Comparison of ENCODE assay signal across 1 cellular context in the genomic region with DNA sequence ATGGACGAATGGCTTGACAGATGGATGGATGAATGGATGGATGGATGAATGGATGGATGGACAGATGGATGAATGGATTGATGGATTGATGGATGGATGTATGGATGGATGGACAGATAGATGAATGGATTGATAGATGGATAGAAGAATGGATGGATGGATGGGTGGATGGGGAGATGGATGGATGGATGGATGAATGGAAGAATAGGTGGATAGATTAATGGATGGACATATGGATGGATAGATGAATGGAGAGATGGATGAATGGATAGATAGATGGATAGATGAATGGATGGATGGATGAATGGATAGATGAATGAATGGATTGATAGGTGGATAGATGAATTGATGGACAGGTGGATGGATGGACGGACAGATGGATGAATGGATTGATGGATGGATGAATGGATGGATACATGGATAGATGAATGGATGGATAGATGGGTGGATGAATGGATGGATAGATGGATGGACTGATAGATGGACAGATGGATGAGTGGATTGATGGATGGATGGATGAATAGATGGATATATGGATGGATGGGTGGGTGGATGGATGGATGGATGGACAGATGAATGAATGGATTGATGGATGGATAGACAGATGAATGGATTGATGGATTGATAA.
TF ChIP-seq lines count a peak whose summit lies in the region.

No MANE protein-coding gene starts in this region.

TF ChIP-seq in HepG2, 621 proteins besides CTCF, POLR2A, EP300 and RAD21 (continued from another document):
- TF ChIP-seq FOXK2 (IDR thresholded peaks at IDR 0.05) (peak; percentile 28; the same call in 1 of the 2 replicates), MBNL3 (CRISPR knock-in tag; conservative IDR thresholded peaks at IDR 0.05) (no peak), BRCA1 (CRISPR knock-in tag; IDR thresholded peaks at IDR 0.05) (no peak), RFX3 (CRISPR knock-in tag; IDR thresholded peaks at IDR 0.05) (no peak)
- TF ChIP-seq, protein P1, sequence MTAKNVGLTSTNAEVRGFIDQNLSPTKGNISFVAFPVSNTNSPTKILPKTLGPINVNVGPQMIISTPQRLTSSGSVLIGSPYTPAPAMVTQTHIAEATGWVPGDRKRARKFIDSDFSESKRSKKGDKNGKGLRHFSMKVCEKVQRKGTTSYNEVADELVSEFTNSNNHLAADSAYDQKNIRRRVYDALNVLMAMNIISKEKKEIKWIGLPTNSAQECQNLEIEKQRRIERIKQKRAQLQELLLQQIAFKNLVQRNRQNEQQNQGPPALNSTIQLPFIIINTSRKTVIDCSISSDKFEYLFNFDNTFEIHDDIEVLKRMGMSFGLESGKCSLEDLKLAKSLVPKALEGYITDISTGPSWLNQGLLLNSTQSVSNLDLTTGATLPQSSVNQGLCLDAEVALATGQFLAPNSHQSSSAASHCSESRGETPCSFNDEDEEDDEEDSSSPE (CRISPR knock-in tag; IDR thresholded peaks at IDR 0.05): no peak
